In the genomic region with DNA sequence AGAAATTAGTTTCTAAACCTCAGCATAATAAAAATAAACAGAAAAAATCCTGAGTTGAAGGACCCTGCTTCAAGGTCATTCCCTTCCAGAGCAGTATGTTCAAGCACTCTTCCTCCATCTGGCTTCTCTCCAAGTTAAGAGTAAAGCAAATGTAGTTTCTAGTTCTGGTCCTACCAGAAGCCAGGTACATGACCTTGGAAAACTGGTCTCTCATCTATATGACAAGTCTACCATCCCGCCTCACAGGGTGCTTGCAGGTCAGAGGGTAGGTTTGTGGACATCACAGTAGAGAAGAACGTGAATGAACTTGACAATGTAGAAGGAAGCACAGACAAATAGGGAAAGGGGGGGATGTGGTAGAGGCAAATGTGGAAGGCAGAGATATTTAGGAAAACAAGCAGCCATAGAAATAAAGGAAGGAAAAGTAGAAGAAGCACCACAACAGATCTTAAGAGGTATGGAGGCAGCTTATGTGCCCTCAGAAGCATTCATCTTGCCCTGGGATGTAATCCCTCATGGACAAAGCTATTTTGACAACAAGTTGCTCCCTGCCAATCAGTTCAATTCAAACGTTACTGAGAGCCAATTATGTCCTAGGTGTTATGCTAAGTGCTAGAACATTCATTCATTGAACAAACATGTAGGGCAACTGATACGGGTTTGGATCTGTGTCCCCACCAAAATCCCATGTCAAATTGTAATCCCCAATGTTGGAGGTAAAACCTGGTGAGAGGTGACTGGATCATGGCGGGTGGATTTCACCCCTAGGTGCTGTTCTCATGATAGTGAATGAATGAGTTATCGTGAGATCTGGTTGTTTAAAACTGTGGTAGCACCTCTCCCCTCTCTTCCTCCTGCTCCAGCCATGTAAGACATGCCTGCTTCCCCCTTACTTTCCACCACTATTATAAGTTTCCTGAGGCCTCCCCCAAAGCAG, we compare ENCODE assay signal across 1 cellular context.
TF ChIP-seq lines count a peak whose summit lies in the region.

No MANE protein-coding gene starts in this region.

TF ChIP-seq in HepG2, 621 proteins besides CTCF, POLR2A, EP300 and RAD21 (continued from another document):
- TF ChIP-seq, protein P1, sequence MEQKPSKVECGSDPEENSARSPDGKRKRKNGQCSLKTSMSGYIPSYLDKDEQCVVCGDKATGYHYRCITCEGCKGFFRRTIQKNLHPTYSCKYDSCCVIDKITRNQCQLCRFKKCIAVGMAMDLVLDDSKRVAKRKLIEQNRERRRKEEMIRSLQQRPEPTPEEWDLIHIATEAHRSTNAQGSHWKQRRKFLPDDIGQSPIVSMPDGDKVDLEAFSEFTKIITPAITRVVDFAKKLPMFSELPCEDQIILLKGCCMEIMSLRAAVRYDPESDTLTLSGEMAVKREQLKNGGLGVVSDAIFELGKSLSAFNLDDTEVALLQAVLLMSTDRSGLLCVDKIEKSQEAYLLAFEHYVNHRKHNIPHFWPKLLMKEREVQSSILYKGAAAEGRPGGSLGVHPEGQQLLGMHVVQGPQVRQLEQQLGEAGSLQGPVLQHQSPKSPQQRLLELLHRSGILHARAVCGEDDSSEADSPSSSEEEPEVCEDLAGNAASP (CRISPR knock-in tag; IDR thresholded peaks at IDR 0.05; ENCODE audit: borderline replicate concordance), result 0 out of 2 replicates have a peak, but pooled peaks have one; percentile 14
- no peak for TF ChIP-seq U2AF2 (IDR thresholded peaks at IDR 0.05; ENCODE audit: low read depth, low read length)
- no peak for TF ChIP-seq ZNF772 (CRISPR knock-in tag; IDR thresholded peaks at IDR 0.05)
- 0 out of 2 replicates have a peak, but pooled peaks have one; percentile 20 for TF ChIP-seq PHF21A (CRISPR knock-in tag; IDR thresholded peaks at IDR 0.05)
- TF ChIP-seq ZNF460 (CRISPR knock-in tag; IDR thresholded peaks at IDR 0.05; ENCODE audit: borderline replicate concordance), result no peak
- 0 out of 2 replicates have a peak, but pooled peaks have one; percentile 12 for TF ChIP-seq HMG20B (CRISPR knock-in tag; conservative IDR thresholded peaks at IDR 0.05)
- peak; percentile 26 for TF ChIP-seq TBL1XR1 (IDR thresholded peaks at IDR 0.05; ENCODE audit: borderline replicate concordance, low read length, partially characterized antibody)
- no peak for TF ChIP-seq HOXD1 (CRISPR knock-in tag; IDR thresholded peaks at IDR 0.05)
- peak; percentile 92 for TF ChIP-seq RARA (CRISPR knock-in tag; IDR thresholded peaks at IDR 0.05)
- no peak for TF ChIP-seq HIVEP1 (CRISPR knock-in tag; IDR thresholded peaks at IDR 0.05)
- TF ChIP-seq, protein P2, sequence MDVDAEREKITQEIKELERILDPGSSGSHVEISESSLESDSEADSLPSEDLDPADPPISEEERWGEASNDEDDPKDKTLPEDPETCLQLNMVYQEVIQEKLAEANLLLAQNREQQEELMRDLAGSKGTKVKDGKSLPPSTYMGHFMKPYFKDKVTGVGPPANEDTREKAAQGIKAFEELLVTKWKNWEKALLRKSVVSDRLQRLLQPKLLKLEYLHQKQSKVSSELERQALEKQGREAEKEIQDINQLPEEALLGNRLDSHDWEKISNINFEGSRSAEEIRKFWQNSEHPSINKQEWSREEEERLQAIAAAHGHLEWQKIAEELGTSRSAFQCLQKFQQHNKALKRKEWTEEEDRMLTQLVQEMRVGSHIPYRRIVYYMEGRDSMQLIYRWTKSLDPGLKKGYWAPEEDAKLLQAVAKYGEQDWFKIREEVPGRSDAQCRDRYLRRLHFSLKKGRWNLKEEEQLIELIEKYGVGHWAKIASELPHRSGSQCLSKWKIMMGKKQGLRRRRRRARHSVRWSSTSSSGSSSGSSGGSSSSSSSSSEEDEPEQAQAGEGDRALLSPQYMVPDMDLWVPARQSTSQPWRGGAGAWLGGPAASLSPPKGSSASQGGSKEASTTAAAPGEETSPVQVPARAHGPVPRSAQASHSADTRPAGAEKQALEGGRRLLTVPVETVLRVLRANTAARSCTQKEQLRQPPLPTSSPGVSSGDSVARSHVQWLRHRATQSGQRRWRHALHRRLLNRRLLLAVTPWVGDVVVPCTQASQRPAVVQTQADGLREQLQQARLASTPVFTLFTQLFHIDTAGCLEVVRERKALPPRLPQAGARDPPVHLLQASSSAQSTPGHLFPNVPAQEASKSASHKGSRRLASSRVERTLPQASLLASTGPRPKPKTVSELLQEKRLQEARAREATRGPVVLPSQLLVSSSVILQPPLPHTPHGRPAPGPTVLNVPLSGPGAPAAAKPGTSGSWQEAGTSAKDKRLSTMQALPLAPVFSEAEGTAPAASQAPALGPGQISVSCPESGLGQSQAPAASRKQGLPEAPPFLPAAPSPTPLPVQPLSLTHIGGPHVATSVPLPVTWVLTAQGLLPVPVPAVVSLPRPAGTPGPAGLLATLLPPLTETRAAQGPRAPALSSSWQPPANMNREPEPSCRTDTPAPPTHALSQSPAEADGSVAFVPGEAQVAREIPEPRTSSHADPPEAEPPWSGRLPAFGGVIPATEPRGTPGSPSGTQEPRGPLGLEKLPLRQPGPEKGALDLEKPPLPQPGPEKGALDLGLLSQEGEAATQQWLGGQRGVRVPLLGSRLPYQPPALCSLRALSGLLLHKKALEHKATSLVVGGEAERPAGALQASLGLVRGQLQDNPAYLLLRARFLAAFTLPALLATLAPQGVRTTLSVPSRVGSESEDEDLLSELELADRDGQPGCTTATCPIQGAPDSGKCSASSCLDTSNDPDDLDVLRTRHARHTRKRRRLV (CRISPR knock-in tag; IDR thresholded peaks at IDR 0.05), result no peak
- TF ChIP-seq MBD4 (IDR thresholded peaks at IDR 0.05; ENCODE audit: borderline replicate concordance, low read length), result no peak
- TF ChIP-seq ZNF430 (CRISPR knock-in tag; IDR thresholded peaks at IDR 0.05), result no peak
- no peak for TF ChIP-seq ZNF230 (CRISPR knock-in tag; IDR thresholded peaks at IDR 0.05)
- TF ChIP-seq PITX1 (CRISPR knock-in tag; IDR thresholded peaks at IDR 0.05), result no peak
- no peak for TF ChIP-seq CAMTA2 (CRISPR knock-in tag; IDR thresholded peaks at IDR 0.05; ENCODE audit: borderline replicate concordance)
- TF ChIP-seq ADNP (CRISPR knock-in tag; IDR thresholded peaks at IDR 0.05), result no peak
- TF ChIP-seq MYC (CRISPR knock-in tag; IDR thresholded peaks at IDR 0.05; ENCODE audit: borderline replicate concordance), result no peak
- TF ChIP-seq ZNF556 (CRISPR knock-in tag; IDR thresholded peaks at IDR 0.05; ENCODE audit: borderline replicate concordance), result no peak
- TF ChIP-seq SYNCRIP (IDR thresholded peaks at IDR 0.05; ENCODE audit: insufficient read depth, low read depth, low read length), result no peak
- TF ChIP-seq PTBP1 (IDR thresholded peaks at IDR 0.05; ENCODE audit: low read depth, low read length, poor library complexity, severe bottlenecking), result no peak
- no peak for TF ChIP-seq ZNF160 (CRISPR knock-in tag; IDR thresholded peaks at IDR 0.05)
- no peak for TF ChIP-seq MAFF (IDR thresholded peaks at IDR 0.05; ENCODE audit: low read depth, low read length)
- peak; percentile 35; the same call in 1 of the 2 replicates for TF ChIP-seq POLR2AphosphoS5 (IDR thresholded peaks at IDR 0.05; ENCODE audit: low read depth, low read length)
- no peak for TF ChIP-seq ZNF260 (CRISPR knock-in tag; IDR thresholded peaks at IDR 0.05; ENCODE audit: borderline replicate concordance, low read depth)
- TF ChIP-seq SALL1 (CRISPR knock-in tag; IDR thresholded peaks at IDR 0.05), result peak; percentile 26; the same call in 1 of the 2 replicates
- no peak for TF ChIP-seq RORA (CRISPR knock-in tag; IDR thresholded peaks at IDR 0.05)
- TF ChIP-seq CBFB (CRISPR knock-in tag; IDR thresholded peaks at IDR 0.05), result no peak
- TF ChIP-seq MIER2 (CRISPR knock-in tag; IDR thresholded peaks at IDR 0.05), result 0 out of 2 replicates have a peak, but pooled peaks have one; percentile 15
- peak; percentile 57; the same call in 1 of the 2 replicates for TF ChIP-seq NCOR1 (IDR thresholded peaks at IDR 0.05; ENCODE audit: borderline replicate concordance, low read length)
- no peak for TF ChIP-seq DPF2 (CRISPR knock-in tag; IDR thresholded peaks at IDR 0.05; ENCODE audit: borderline replicate concordance, low read depth)
- TF ChIP-seq, protein P3, sequence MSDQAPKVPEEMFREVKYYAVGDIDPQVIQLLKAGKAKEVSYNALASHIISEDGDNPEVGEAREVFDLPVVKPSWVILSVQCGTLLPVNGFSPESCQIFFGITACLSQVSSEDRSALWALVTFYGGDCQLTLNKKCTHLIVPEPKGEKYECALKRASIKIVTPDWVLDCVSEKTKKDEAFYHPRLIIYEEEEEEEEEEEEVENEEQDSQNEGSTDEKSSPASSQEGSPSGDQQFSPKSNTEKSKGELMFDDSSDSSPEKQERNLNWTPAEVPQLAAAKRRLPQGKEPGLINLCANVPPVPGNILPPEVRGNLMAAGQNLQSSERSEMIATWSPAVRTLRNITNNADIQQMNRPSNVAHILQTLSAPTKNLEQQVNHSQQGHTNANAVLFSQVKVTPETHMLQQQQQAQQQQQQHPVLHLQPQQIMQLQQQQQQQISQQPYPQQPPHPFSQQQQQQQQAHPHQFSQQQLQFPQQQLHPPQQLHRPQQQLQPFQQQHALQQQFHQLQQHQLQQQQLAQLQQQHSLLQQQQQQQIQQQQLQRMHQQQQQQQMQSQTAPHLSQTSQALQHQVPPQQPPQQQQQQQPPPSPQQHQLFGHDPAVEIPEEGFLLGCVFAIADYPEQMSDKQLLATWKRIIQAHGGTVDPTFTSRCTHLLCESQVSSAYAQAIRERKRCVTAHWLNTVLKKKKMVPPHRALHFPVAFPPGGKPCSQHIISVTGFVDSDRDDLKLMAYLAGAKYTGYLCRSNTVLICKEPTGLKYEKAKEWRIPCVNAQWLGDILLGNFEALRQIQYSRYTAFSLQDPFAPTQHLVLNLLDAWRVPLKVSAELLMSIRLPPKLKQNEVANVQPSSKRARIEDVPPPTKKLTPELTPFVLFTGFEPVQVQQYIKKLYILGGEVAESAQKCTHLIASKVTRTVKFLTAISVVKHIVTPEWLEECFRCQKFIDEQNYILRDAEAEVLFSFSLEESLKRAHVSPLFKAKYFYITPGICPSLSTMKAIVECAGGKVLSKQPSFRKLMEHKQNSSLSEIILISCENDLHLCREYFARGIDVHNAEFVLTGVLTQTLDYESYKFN (CRISPR knock-in tag; conservative IDR thresholded peaks at IDR 0.05), result peak; percentile 41
- TF ChIP-seq, protein P4, sequence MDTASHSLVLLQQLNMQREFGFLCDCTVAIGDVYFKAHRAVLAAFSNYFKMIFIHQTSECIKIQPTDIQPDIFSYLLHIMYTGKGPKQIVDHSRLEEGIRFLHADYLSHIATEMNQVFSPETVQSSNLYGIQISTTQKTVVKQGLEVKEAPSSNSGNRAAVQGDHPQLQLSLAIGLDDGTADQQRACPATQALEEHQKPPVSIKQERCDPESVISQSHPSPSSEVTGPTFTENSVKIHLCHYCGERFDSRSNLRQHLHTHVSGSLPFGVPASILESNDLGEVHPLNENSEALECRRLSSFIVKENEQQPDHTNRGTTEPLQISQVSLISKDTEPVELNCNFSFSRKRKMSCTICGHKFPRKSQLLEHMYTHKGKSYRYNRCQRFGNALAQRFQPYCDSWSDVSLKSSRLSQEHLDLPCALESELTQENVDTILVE (CRISPR knock-in tag; IDR thresholded peaks at IDR 0.05), result no peak
- peak; percentile 79; the same call in 1 of the 2 replicates for TF ChIP-seq HMG20A (CRISPR knock-in tag; IDR thresholded peaks at IDR 0.05; ENCODE audit: borderline replicate concordance)
- no peak for TF ChIP-seq ZNF274 (CRISPR knock-in tag; IDR thresholded peaks at IDR 0.05)
- no peak for TF ChIP-seq ZNF17 (CRISPR knock-in tag; IDR thresholded peaks at IDR 0.05)
- TF ChIP-seq ZMYM2 (CRISPR knock-in tag; IDR thresholded peaks at IDR 0.05), result no peak
